In the genomic region with DNA sequence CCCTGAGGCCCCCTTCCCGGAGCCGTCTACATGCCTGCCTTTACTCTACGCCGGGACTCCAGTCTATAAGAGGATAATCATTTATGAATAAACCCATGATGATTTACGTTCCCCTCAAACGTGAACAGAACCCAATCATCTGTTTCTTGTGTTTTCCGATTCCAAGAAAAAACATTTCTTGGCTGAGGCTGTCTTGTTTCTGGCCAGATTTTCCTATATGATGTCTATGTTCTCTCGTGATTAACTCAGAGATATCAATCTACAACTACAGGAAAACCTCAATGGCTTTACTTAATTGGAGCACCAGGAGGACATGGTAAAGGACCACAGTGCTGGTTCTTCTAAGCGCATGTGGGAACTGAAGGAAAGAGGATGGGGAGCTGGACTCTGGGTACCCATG, we compare ENCODE assay signal across 16 cellular contexts. TPM values are rescaled to one million over a fixed set of nuclear protein-coding genes. Genes with fewer than 3 reads are reported as not detected.
A peak's percentile ranks its signal among the peaks of the same experiment; 100 is the strongest.
DNase-seq lines count a peak whose midpoint lies in the region; ATAC-seq and TF ChIP-seq lines count a peak whose summit lies in the region.
"Had no signal": no experiment of that assay in that cellular context is flagged by ENCODE, and none has a peak within 500 bp of the region (broad histone marks: within the 10 kb centered on the region; RNA-seq: fewer than 3 reads in every experiment).

No MANE protein-coding gene starts in this region.

- no peak for ATAC-seq in Right ventricle myocardium superior (ENCODE audit: poor library complexity)
- no peak for ATAC-seq in GM19452 (IDR thresholded peaks at IDR 0.05; ENCODE audit: unreplicated experiment)
- ATAC-seq: A549 had no signal

- no peak for TF ChIP-seq CTCF in cardiac muscle cell (IDR thresholded peaks at IDR 0.05; ENCODE audit: low read depth, low read length)
- no peak for TF ChIP-seq CTCF in fibroblast of lung (conservative IDR thresholded peaks at IDR 0.05 in 1 of 2, IDR thresholded peaks at IDR 0.05 in 1 of 2; ENCODE audit: low read depth in 1 of 2, low read length in 2 of 2)
- TF ChIP-seq CTCF in osteoblast (IDR thresholded peaks at IDR 0.05; ENCODE audit: extremely low read depth, low read depth, low read length) = no peak
- no peak for TF ChIP-seq CTCF in transverse colon (IDR thresholded peaks at IDR 0.05)

- no peak for TF ChIP-seq POLR2A in transverse colon (IDR thresholded peaks at IDR 0.05)

- no peak for TF ChIP-seq EP300 in transverse colon (IDR thresholded peaks at IDR 0.05; ENCODE audit: low read depth)

- H3K27me3 ChIP-seq in cardiac muscle cell (no peaks in the 10 kb centered on the region), fibroblast of lung (ENCODE audit: control insufficient read depth, insufficient read depth, low read length) (no peaks in the 10 kb centered on the region), osteoblast (ENCODE audit: insufficient read depth, low read length) (no peaks in the 10 kb centered on the region), transverse colon (no peaks in the 10 kb centered on the region)
- no peaks in the 10 kb centered on the region for H3K27me3 ChIP-seq in effector memory CD4-positive, alpha-beta T cell (replicated peaks; ENCODE audit: control insufficient read depth, insufficient read depth, low read length, poor library complexity, severe bottlenecking)

- H3K27ac ChIP-seq in cardiac muscle cell (peak overlapping the region; percentile 92), fibroblast of lung (ENCODE audit: insufficient read depth, low read length) (no peak overlapping the region), osteoblast (ENCODE audit: low read depth, low read length) (no peak overlapping the region), transverse colon (peak overlapping the region; percentile 60 to 75 (median 68))
- H3K27ac ChIP-seq in effector memory CD4-positive, alpha-beta T cell (ENCODE audit: insufficient read depth, low read length, poor library complexity, severe bottlenecking) = no peak overlapping the region
- H3K27ac ChIP-seq: A549, C4-2B, KMS-11 had no signal

- H3K36me3 ChIP-seq in cardiac muscle cell (no peaks in the 10 kb centered on the region), fibroblast of lung (ENCODE audit: control insufficient read depth, insufficient read depth, low read length) (no peaks in the 10 kb centered on the region), osteoblast (ENCODE audit: insufficient read depth, low read length) (no peaks in the 10 kb centered on the region), transverse colon (no peaks in the 10 kb centered on the region)
- H3K36me3 ChIP-seq in effector memory CD4-positive, alpha-beta T cell (ENCODE audit: control insufficient read depth, insufficient read depth, low read length) = no peaks in the 10 kb centered on the region

- peaks cover 46% of the 10 kb centered on the region for H3K4me1 ChIP-seq in cardiac muscle cell (ENCODE audit: low read depth)
- H3K4me1 ChIP-seq in fibroblast of lung (ENCODE audit: control insufficient read depth, extremely low read depth, insufficient read depth, low read length) = peaks cover 4% of the 10 kb centered on the region
- peaks cover 8% of the 10 kb centered on the region for H3K4me1 ChIP-seq in osteoblast (ENCODE audit: insufficient read depth, low read length)
- H3K4me1 ChIP-seq in transverse colon = peaks cover 23 to 60% (median 31%) of the 10 kb centered on the region in 4 donors
- H3K4me1 ChIP-seq in effector memory CD4-positive, alpha-beta T cell (ENCODE audit: control insufficient read depth, insufficient read depth, low read length, poor library complexity, severe bottlenecking) = no peaks in the 10 kb centered on the region

- H3K4me3 ChIP-seq in cardiac muscle cell (no peak overlapping the region), fibroblast of lung (replicated peaks in 1 of 4; ENCODE audit: control extremely low read depth in 1 of 4, insufficient read depth in 1 of 4, low read depth in 3 of 4, low read length in 4 of 4) (no peak overlapping the region), osteoblast (ENCODE audit: insufficient read depth, low read length) (peak overlapping the region; percentile 39), transverse colon (no peak overlapping the region)
- H3K4me3 ChIP-seq in effector memory CD4-positive, alpha-beta T cell (ENCODE audit: insufficient read depth, low read depth, low read length, poor library complexity, severe bottlenecking) = no peak overlapping the region
- H3K4me3 ChIP-seq: A549, skin epidermis had no signal

- H2AFZ ChIP-seq in fibroblast of lung (ENCODE audit: low read length) (peak overlapping the region; percentile 0), osteoblast (ENCODE audit: low read length) (peak overlapping the region; percentile 92)

- H4K20me1 ChIP-seq in fibroblast of lung (ENCODE audit: control insufficient read depth, extremely low read depth, insufficient read depth, low read length) = no peaks in the 10 kb centered on the region
- peaks cover 5% of the 10 kb centered on the region for H4K20me1 ChIP-seq in osteoblast (ENCODE audit: insufficient read depth, low read length)

- in situ Hi-C loops in transverse colon (cut with MboI; ENCODE audit: low pct_ligation_motif_present in 1 of 4, low pct_unique_long_range_greater_than_20kb in 1 of 4, low sequenced_read_pairs in 3 of 4) = no loop called here

- peak overlapping the region; percentile 62 for H3K4me2 ChIP-seq in fibroblast of lung (ENCODE audit: extremely low read depth, insufficient read depth, low read length)
- peak overlapping the region; percentile 75 for H3K4me2 ChIP-seq in osteoblast (ENCODE audit: insufficient read depth, low read length)
- H3K4me2 ChIP-seq: A549, KMS-11 had no signal

- H3K9me3 ChIP-seq in cardiac muscle cell (ENCODE audit: low read depth) = no peaks in the 10 kb centered on the region
- H3K9me3 ChIP-seq in fibroblast of lung (ENCODE audit: control insufficient read depth, insufficient read depth, low read depth, low read length) = no peaks in the 10 kb centered on the region
- H3K9me3 ChIP-seq in osteoblast (ENCODE audit: low read depth, low read length) = no peaks in the 10 kb centered on the region
- H3K9me3 ChIP-seq in transverse colon = no peaks in the 10 kb centered on the region
- H3K9me3 ChIP-seq in effector memory CD4-positive, alpha-beta T cell (ENCODE audit: control insufficient read depth, low read length) = no peaks in the 10 kb centered on the region
- H3K9me3 ChIP-seq: A549 had no signal

- WGBS in transverse colon (ENCODE audit: low coverage in 1 of 2), 2 donors = 28 to 41% methylated on average over 6 to 9 of the region's 9 CpGs

- H3K9ac ChIP-seq in fibroblast of lung (ENCODE audit: insufficient read depth, low read length) = no peak overlapping the region
- H3K9ac ChIP-seq: KMS-11 had no signal

- DNase-seq in cardiac muscle cell (ENCODE audit: low read depth in 1 of 2, low spot score in 1 of 2) (no peak), Right ventricle myocardium superior (no peak), fibroblast of lung (ENCODE audit: low read depth in 2 of 2) (no peak), osteoblast (ENCODE audit: insufficient read length, low spot score, missing footprints) (no peak), transverse colon (no peak), retina (no peak)
- DNase-seq in effector memory CD4-positive, alpha-beta T cell = no peak
- DNase-seq: activated CD4-positive, CD25-positive, alpha-beta regulatory T cell; GOT3; mesendoderm; trophoblast cell had no signal

- H3K79me2 ChIP-seq in fibroblast of lung (ENCODE audit: control insufficient read depth, insufficient read depth, low read length) (no peaks in the 10 kb centered on the region), osteoblast (ENCODE audit: insufficient read depth, low read length) (no peaks in the 10 kb centered on the region)

- intact Hi-C loops in Right ventricle myocardium superior (cut with DNase I) (no loop called here), transverse colon (cut with DNase I; ENCODE audit: low total_unique reads) (no loop called here)

RNA-seq across cellular contexts. Expression of a gene that starts 22.3 kb away (rescaled TPM):
- total RNA-seq in cardiac muscle cell (47.4 and 48.4 TPM in 2 replicates), Right ventricle myocardium superior (36.0 TPM), fibroblast of lung (163 and 259 TPM in 2 replicates), osteoblast (99.6 and 103 TPM in 2 replicates), transverse colon (10 to 100 TPM; 39.5 to 68.8 (median 57.8) TPM)
- polyA plus RNA-seq in cardiac muscle cell (96.2 and 104 TPM in 2 replicates), fibroblast of lung (55.9 and 94.8 TPM in 2 replicates)
- polyA plus RNA-seq in fibroblast of lung (2012) = 53.2 and 85.3 TPM in 2 replicates
- polyA minus RNA-seq in fibroblast of lung (ENCODE audit: low replicate concordance) = 17.3 and 22.0 TPM in 2 replicates

Comparison
In these comparisons a context has a peak if more than half of its experiments do, and no peak if none do; other contexts are left out.
1. H3K27ac ChIP-seq: peak in cardiac muscle cell (single experiment) and transverse colon (4 of 4); none in fibroblast of lung (single experiment), osteoblast (single experiment) and effector memory CD4-positive, alpha-beta T cell (single experiment).